8 cellular contexts compared by ENCODE assay signal in genomic region chr1:45493116-45493697, GRCh38. TPM values are rescaled to one million over a fixed set of nuclear protein-coding genes. Genes with fewer than 3 reads are reported as not detected.
DNase-seq lines count a peak whose midpoint lies in the region; ATAC-seq and TF ChIP-seq lines count a peak whose summit lies in the region.

No MANE protein-coding gene starts in this region.

- no peaks in the 10 kb centered on the region for H3K9me3 Mint-ChIP-seq in activated CD4-positive, alpha-beta T cell treated with anti-CD3 and anti-CD28 coated beads, Interleukin-2, amount 10 ng/mL, durations not matched to agents 7 days and 5 days
- no peaks in the 10 kb centered on the region for H3K9me3 Mint-ChIP-seq in endothelial cell (ENCODE audit: unreplicated experiment)

- POLR2A ChIA-PET in activated CD4-positive, alpha-beta T cell treated with anti-CD3 and anti-CD28 coated beads, Interleukin-2, amount 10 ng/mL, durations not matched to agents 7 days and 5 days (lab: Charles Lee), result interaction anchor here (0.6 to 1.1 kb wide), 3 partner anchors 28 to 477 kb away, joined by 3 to 5 read pairs (median 3); no protein-coding TSS in a partner anchor

- H3K27ac Mint-ChIP-seq in activated CD4-positive, alpha-beta T cell treated with anti-CD3 and anti-CD28 coated beads, Interleukin-2, amount 10 ng/mL, durations not matched to agents 7 days and 5 days, result no peak overlapping the region
- no peak overlapping the region for H3K27ac Mint-ChIP-seq in endothelial cell (ENCODE audit: unreplicated experiment)

- H3K4me3 Mint-ChIP-seq in activated CD4-positive, alpha-beta T cell treated with anti-CD3 and anti-CD28 coated beads, Interleukin-2, amount 10 ng/mL, durations not matched to agents 7 days and 5 days, result no peak overlapping the region
- no peak overlapping the region for H3K4me3 Mint-ChIP-seq in endothelial cell (ENCODE audit: unreplicated experiment)

- H3K4me1 Mint-ChIP-seq in activated CD4-positive, alpha-beta T cell treated with anti-CD3 and anti-CD28 coated beads, Interleukin-2, amount 10 ng/mL, durations not matched to agents 7 days and 5 days, result peaks cover 12% of the 10 kb centered on the region
- peaks cover 3% of the 10 kb centered on the region for H3K4me1 Mint-ChIP-seq in endothelial cell (ENCODE audit: unreplicated experiment)

- H3K27me3 Mint-ChIP-seq in activated CD4-positive, alpha-beta T cell treated with anti-CD3 and anti-CD28 coated beads, Interleukin-2, amount 10 ng/mL, durations not matched to agents 7 days and 5 days, result peaks cover 3% of the 10 kb centered on the region
- peaks cover 5% of the 10 kb centered on the region for H3K27me3 Mint-ChIP-seq in endothelial cell (ENCODE audit: unreplicated experiment)

- peaks cover 2% of the 10 kb centered on the region for H3K36me3 Mint-ChIP-seq in activated CD4-positive, alpha-beta T cell treated with anti-CD3 and anti-CD28 coated beads, Interleukin-2, amount 10 ng/mL, durations not matched to agents 7 days and 5 days (ENCODE audit: low read depth)
- peaks cover 7% of the 10 kb centered on the region for H3K36me3 Mint-ChIP-seq in endothelial cell (ENCODE audit: low read depth, unreplicated experiment)

- DNase-seq in AG09319 (ENCODE audit: extremely low read depth, low read depth) (peak; percentile 23), NCI-H2171 (lab: John Stamatoyannopoulos, UW) (peak; percentile 35), endothelial cell (ENCODE audit: low spot score) (peak; percentile 61), nucleus accumbens (lab: John Stamatoyannopoulos, UW) (peak in 30 of 56 donors; percentile 4 to 73 (median 27)), HK-2 (ENCODE audit: unreplicated experiment) (no peak)
- peak; percentile 65 for DNase-seq in activated CD4-positive, alpha-beta T cell treated with anti-CD3 and anti-CD28 coated beads, Interleukin-2, amount 10 ng/mL, durations not matched to agents 7 days and 5 days

- peak; percentile 52 for TF ChIP-seq CTCF in AG09319 (IDR thresholded peaks at IDR 0.05; ENCODE audit: low read depth, low read length)
- TF ChIP-seq CTCF in GM12873 (IDR thresholded peaks at IDR 0.05; ENCODE audit: insufficient read depth, low read depth, low read length, missing control alignments), result peak; percentile 60
- peak; percentile 55 for TF ChIP-seq CTCF in endothelial cell (IDR thresholded peaks at IDR 0.05; ENCODE audit: unreplicated experiment)

- ATAC-seq in HG03439 (IDR thresholded peaks at IDR 0.05; ENCODE audit: unreplicated experiment), result no peak

- CTCF ChIA-PET in activated CD4-positive, alpha-beta T cell treated with anti-CD3 and anti-CD28 coated beads, Interleukin-2, amount 10 ng/mL, durations not matched to agents 7 days and 5 days (lab: Charles Lee), result interaction anchor here (0.6 to 4.2 kb wide), 21 partner anchors 8 to 672 kb away, joined by 3 to 19 read pairs (median 4); partner anchors contain the start of genes HECTD3, MUTYH, NASP and TOE1

RNA-seq across cellular contexts. Expression of gene TESK2, which starts 2.2 kb away (rescaled TPM):
- total RNA-seq in activated CD4-positive, alpha-beta T cell treated with anti-CD3 and anti-CD28 coated beads, Interleukin-2, amount 10 ng/mL, durations not matched to agents 7 days and 5 days, result 1 to 10 TPM; 2.6 to 3.5 TPM
- 8.0 TPM for total RNA-seq in endothelial cell (ENCODE audit: unreplicated experiment)

RNA-seq across cellular contexts. Expression of gene CCDC163, which starts 6.7 kb away (rescaled TPM):
- 1 to 10 TPM; 5.3 to 5.8 TPM for total RNA-seq in activated CD4-positive, alpha-beta T cell treated with anti-CD3 and anti-CD28 coated beads, Interleukin-2, amount 10 ng/mL, durations not matched to agents 7 days and 5 days
- 4.8 TPM for total RNA-seq in endothelial cell (ENCODE audit: unreplicated experiment)

RNA-seq across cellular contexts. Expression of gene MMACHC, which starts 6.9 kb away (rescaled TPM):
- total RNA-seq in activated CD4-positive, alpha-beta T cell treated with anti-CD3 and anti-CD28 coated beads, Interleukin-2, amount 10 ng/mL, durations not matched to agents 7 days and 5 days, result 1 to 10 TPM; 6.6 to 6.7 TPM
- total RNA-seq in endothelial cell (ENCODE audit: unreplicated experiment), result 5.8 TPM

RNA-seq across cellular contexts. Expression of gene PRDX1, which starts 28.5 kb away (rescaled TPM):
- total RNA-seq in activated CD4-positive, alpha-beta T cell treated with anti-CD3 and anti-CD28 coated beads, Interleukin-2, amount 10 ng/mL, durations not matched to agents 7 days and 5 days, result 100 to 1,000 TPM; 269 to 331 TPM
- 325 TPM for total RNA-seq in endothelial cell (ENCODE audit: unreplicated experiment)

RNA-seq across cellular contexts. Expression of gene AKR1A1, which starts 57.4 kb away (rescaled TPM):
- total RNA-seq in activated CD4-positive, alpha-beta T cell treated with anti-CD3 and anti-CD28 coated beads, Interleukin-2, amount 10 ng/mL, durations not matched to agents 7 days and 5 days, result 100 to 1,000 TPM; 134 to 135 TPM
- total RNA-seq in endothelial cell (ENCODE audit: unreplicated experiment), result 125 TPM
